ENCODE assay signal across 22 cellular contexts in genomic region chr9:93491593-93492232, GRCh38. TPM values are rescaled to one million over a fixed set of nuclear protein-coding genes. Genes with fewer than 3 reads are reported as not detected.
A peak's percentile ranks its signal among the peaks of the same experiment; 100 is the strongest.
DNase-seq lines count a peak whose midpoint lies in the region; ATAC-seq, FAIRE-seq and TF ChIP-seq lines count a peak whose summit lies in the region.
"Had no signal": no experiment of that assay in that cellular context is flagged by ENCODE, and none has a peak within 500 bp of the region (broad histone marks: within the 10 kb centered on the region; RNA-seq: fewer than 3 reads in every experiment).

No MANE protein-coding gene starts in this region.

- no peak overlapping the region for H4K91ac ChIP-seq in IMR-90 (ENCODE audit: insufficient read depth, low read depth, low read length)

- H3K27me3 ChIP-seq in IMR-90 (ENCODE audit: control insufficient read depth, insufficient read depth, low read length) (no peaks in the 10 kb centered on the region), psoas muscle (ENCODE audit: insufficient read depth in 3 of 3, low read length in 2 of 3) (no peaks in the 10 kb centered on the region)
- H3K27me3 ChIP-seq: BLaER1 treated with 17β-estradiol and CSF1 and Interleukin-3, amounts not matched to agents 10 nM and 100 nM; Peyer's patch; SJSA1 had no signal

- no peaks in the 10 kb centered on the region for H3K27me3 Mint-ChIP-seq in effector memory CD8-positive, alpha-beta T cell

- H3K23ac ChIP-seq in IMR-90 (ENCODE audit: low read depth, low read length): no peak overlapping the region

- H3K4me2 ChIP-seq in A549 (no peak overlapping the region), IMR-90 (ENCODE audit: low read depth, low read length) (no peak overlapping the region)
- H3K4me2 ChIP-seq: BLaER1 treated with 17β-estradiol and CSF1 and Interleukin-3, amounts not matched to agents 10 nM and 100 nM had no signal

- H3K4ac ChIP-seq in IMR-90 (ENCODE audit: low read depth, low read length): no peak overlapping the region

- BruUV-seq in IMR-90 (replicated peaks; lab: Mats Ljungman, UMichigan): no TSS peak

- H2BK120ac ChIP-seq in IMR-90 (ENCODE audit: low read depth, low read length): no peak overlapping the region

- dilution Hi-C loops in IMR-90 (cut with HindIII; ENCODE audit: low sequenced_read_pairs, unreplicated experiment): no loop called here

- no peak for FAIRE-seq in A549 (lab: Jason Lieb, UNC)
- FAIRE-seq: GM12891 had no signal

- no peak for TF ChIP-seq RAD21 in A549 (conservative IDR thresholded peaks at IDR 0.05 in 1 of 2, IDR thresholded peaks at IDR 0.05 in 1 of 2)
- no peak for TF ChIP-seq RAD21 in IMR-90 (IDR thresholded peaks at IDR 0.05; ENCODE audit: low read length)

- H3K18ac ChIP-seq in IMR-90 (ENCODE audit: low read depth, low read length): no peak overlapping the region

- peak overlapping the region; percentile 18 to 73 for H3K27ac Mint-ChIP-seq in effector memory CD8-positive, alpha-beta T cell
- H3K27ac Mint-ChIP-seq: CD8-positive, alpha-beta T cell had no signal

- H3K27ac ChIP-seq in A549 (no peak overlapping the region), IMR-90 (ENCODE audit: insufficient read depth, low read length) (no peak overlapping the region), psoas muscle (peak overlapping the region; percentile 63)
- H3K27ac ChIP-seq: BLaER1 treated with 17β-estradiol and CSF1 and Interleukin-3, amounts not matched to agents 10 nM and 100 nM; GM23248; Peyer's patch; SJSA1 had no signal

- H3K4me1 ChIP-seq in A549 (no peaks in the 10 kb centered on the region), IMR-90 (ENCODE audit: control insufficient read depth, insufficient read depth, low read length) (no peaks in the 10 kb centered on the region; the same call in 1 of the 2 replicates), psoas muscle (peaks cover 32% of the 10 kb centered on the region)
- H3K4me1 ChIP-seq: Peyer's patch, SJSA1 had no signal

- H3K9me3 ChIP-seq in A549 (no peaks in the 10 kb centered on the region), IMR-90 (ENCODE audit: control insufficient read depth, insufficient read depth, low read length) (no peaks in the 10 kb centered on the region), psoas muscle (no peaks in the 10 kb centered on the region)
- H3K9me3 ChIP-seq: Peyer's patch, SJSA1 had no signal

- H3K4me3 ChIP-seq in A549: no peak overlapping the region
- no peak overlapping the region for H3K4me3 ChIP-seq in IMR-90 (ENCODE audit: insufficient read depth, low read depth, low read length)
- H3K4me3 ChIP-seq in psoas muscle: no peak overlapping the region
- H3K4me3 ChIP-seq: BLaER1 treated with 17β-estradiol and CSF1 and Interleukin-3, amounts not matched to agents 10 nM and 100 nM; GM23248; Peyer's patch; SJSA1 had no signal

- no peak for TF ChIP-seq POLR2A in A549 (IDR thresholded peaks at IDR 0.05; ENCODE audit: low read length)
- no peak for TF ChIP-seq POLR2A in IMR-90 (IDR thresholded peaks at IDR 0.05; ENCODE audit: low read depth, low read length)

- H2BK5ac ChIP-seq in IMR-90 (ENCODE audit: low read depth, low read length, poor library complexity, severe bottlenecking): no peak overlapping the region

- in situ Hi-C loops in IMR-90 (cut with MboI; ENCODE audit: low sequenced_read_pairs): no loop called here

- H3K79me1 ChIP-seq in IMR-90 (ENCODE audit: low read depth in 1 of 2, low read length in 2 of 2): peaks cover 56 to 88% of the 10 kb centered on the region in 2 experiments

- peaks cover 31 to 43% of the 10 kb centered on the region in 2 donors for H3K4me1 Mint-ChIP-seq in effector memory CD8-positive, alpha-beta T cell (ENCODE audit: low read depth in 2 of 2)

- DNase-seq in A549 (ENCODE audit: low read depth in 1 of 2, low spot score in 1 of 2): no peak
- no peak for DNase-seq in IMR-90
- DNase-seq in effector memory CD8-positive, alpha-beta T cell: no peak
- DNase-seq in psoas muscle: no peak
- DNase-seq in SIG-M5 (lab: John Stamatoyannopoulos, UW): no peak
- DNase-seq in MV-4-11 (lab: John Stamatoyannopoulos, UW): no peak
- DNase-seq: CD8-positive, alpha-beta T cell; DND-41; GM23248; HCEC 1CT; KG1; NCI-H1105 treated with DMSO at 0.1 percent for 48 hours; NCI-H2029 treated with DMSO at 0.1 percent for 48 hours; NCI-H226; NCI-H510A treated with DMSO at 0.1 percent for 48 hours; NCI-H748 treated with DMSO at 0.1 percent for 48 hours; NK-92 treated with Interleukin-12 subunit alpha and Interleukin-12 subunit beta, amount 100 ng/mL, for 24 hours; Peyer's patch had no signal

- peaks cover 10% of the 10 kb centered on the region; the same call in 1 of the 2 replicates for H3K9me1 ChIP-seq in IMR-90 (ENCODE audit: insufficient read depth, low read length)

- TF ChIP-seq EP300 in A549 (IDR thresholded peaks at IDR 0.05): no peak

- H3K36me3 ChIP-seq in IMR-90 (ENCODE audit: control insufficient read depth, insufficient read depth, low read length) (peaks cover 24% of the 10 kb centered on the region), psoas muscle (ENCODE audit: insufficient read depth in 1 of 2, low read depth in 1 of 2) (peaks cover 0 to 15% of the 10 kb centered on the region in 2 donors)

- TF ChIP-seq CTCF in A549 (IDR thresholded peaks at IDR 0.05): no peak
- no peak for TF ChIP-seq CTCF in IMR-90 (conservative IDR thresholded peaks at IDR 0.05; ENCODE audit: low read depth, low read length)
- TF ChIP-seq CTCF in psoas muscle (IDR thresholded peaks at IDR 0.05): no peak

- H3K9ac ChIP-seq in IMR-90 (ENCODE audit: low read depth, low read length): no peak overlapping the region
- H3K9ac ChIP-seq: BLaER1 treated with 17β-estradiol and CSF1 and Interleukin-3, amounts not matched to agents 10 nM and 100 nM; GM23248 had no signal

- no peak overlapping the region for H4K8ac ChIP-seq in IMR-90 (ENCODE audit: low read depth in 2 of 2, low read length in 2 of 2)

- H2BK15ac ChIP-seq in IMR-90 (ENCODE audit: low read depth, low read length): no peak overlapping the region

- ATAC-seq in A549 (no peak), IMR-90 (ENCODE audit: low read depth) (no peak), psoas muscle (peak; percentile 76 to 92 (median 82)), GM18517 (IDR thresholded peaks at IDR 0.05; ENCODE audit: unreplicated experiment) (no peak)
- ATAC-seq in effector memory CD8-positive, alpha-beta T cell (replicated peaks): no peak
- ATAC-seq: CD8-positive, alpha-beta T cell had no signal

- H2AK9ac ChIP-seq in IMR-90 (replicated peaks; ENCODE audit: low read depth, low read length, poor library complexity): no peak overlapping the region

- H3K4me3 Mint-ChIP-seq in effector memory CD8-positive, alpha-beta T cell: no peak overlapping the region
- H3K4me3 Mint-ChIP-seq: CD8-positive, alpha-beta T cell had no signal

- H2AK5ac ChIP-seq in IMR-90 (ENCODE audit: low read depth, low read length): no peak overlapping the region

- no peaks in the 10 kb centered on the region for H3K9me3 Mint-ChIP-seq in effector memory CD8-positive, alpha-beta T cell
- H3K9me3 Mint-ChIP-seq: CD8-positive, alpha-beta T cell had no signal

- intact Hi-C loops in IMR-90 (cut with micrococcal nuclease) (no loop called here), psoas muscle (cut with DNase I) (no loop called here)

- H3K14ac ChIP-seq in IMR-90 (replicated peaks; ENCODE audit: low read depth, low read length): no peak overlapping the region

- 92% methylated on average over 3 of the region's 3 CpGs for WGBS in A549 (ENCODE audit: missing lambda C conversion rate)
- no CpG with 5 or more reads among the region's 3 CpGs for WGBS in IMR-90 (ENCODE audit: extremely low coverage in 2 of 2, insufficient read length in 1 of 2), 2 experiments
- 71 to 82% (median 75%) methylated on average over 3 of the region's 3 CpGs for WGBS in psoas muscle, 3 donors

- H2BK20ac ChIP-seq in IMR-90 (ENCODE audit: low read depth, low read length): no peak overlapping the region

- peaks cover 13% of the 10 kb centered on the region for H4K20me1 ChIP-seq in IMR-90 (ENCODE audit: insufficient read depth, low read length)

- H4K5ac ChIP-seq in IMR-90 (ENCODE audit: low read depth, low read length): no peak overlapping the region

- CTCF ChIA-PET in A549 (lab: Yijun Ruan, JAX) (no interaction called here), IMR-90 (lab: Yijun Ruan, JAX) (no interaction called here)

- H3K56ac ChIP-seq in IMR-90 (ENCODE audit: extremely low read depth, insufficient read depth, low read length): no peak overlapping the region

- no peak overlapping the region for H2AFZ ChIP-seq in IMR-90 (replicated peaks; ENCODE audit: low read length, poor library complexity)
- H2AFZ ChIP-seq: GM23248 had no signal

- H3K36me3 Mint-ChIP-seq in effector memory CD8-positive, alpha-beta T cell (ENCODE audit: insufficient read depth): peaks cover 18% of the 10 kb centered on the region

- POLR2A ChIA-PET in A549 (lab: Yijun Ruan, JAX) (no interaction called here), IMR-90 (lab: Charles Lee; ENCODE audit: unreplicated experiment) (no interaction called here)

TF ChIP-seq in A549, 52 proteins besides CTCF, POLR2A, EP300 and RAD21 (continues in another document):
- peak; percentile 5 to 21; a peak in 1 of 4 replicates for TF ChIP-seq CEBPB (IDR thresholded peaks at IDR 0.05)

TF ChIP-seq in IMR-90, 13 proteins besides CTCF, POLR2A, EP300 and RAD21 (continues in another document):
- peak; percentile 67 for TF ChIP-seq CEBPB (IDR thresholded peaks at IDR 0.05; ENCODE audit: low read depth, low read length)

RNA-seq across cellular contexts. Expression of gene FAM120AOS, which starts 38.3 kb away (rescaled TPM):
- polyA plus RNA-seq in A549 (2011; rRNA removed) (79.7 and 85.3 TPM in 2 replicates), A549 (2017; fragmentation: RNase III; extraction: RNeasy Plus Mini Kit Qiagen cat#74134 plus additional on column Dnase treatment) (37.1 to 40.7 TPM (median 38.7 TPM) in 3 replicates), IMR-90 (2012; rRNA removed) (21.7 and 22.7 TPM in 2 replicates), psoas muscle (10 to 100 TPM; 21.4 to 39.4 (median 25.4) TPM)
- 31.9 and 35.3 TPM in 2 replicates for polyA plus RNA-seq in A549 (2012; cell fraction: cytosol; rRNA removed)
- 13.8 and 16.0 TPM in 2 replicates for polyA plus RNA-seq in A549 (2012; cell fraction: nucleus; rRNA removed)
- 40.1 and 41.6 TPM in 2 replicates for polyA minus RNA-seq in A549 (2011; rRNA and poly(A)+ RNA removed)
- total RNA-seq in IMR-90 (2012; rRNA removed) (22.2 and 24.7 TPM in 2 replicates), psoas muscle (10 to 100 TPM; 26.8 to 35.1 (median 29.9) TPM)
- polyA plus RNA-seq in IMR-90 (2012; cell fraction: cytosol; rRNA removed): 14.2 TPM in 2 replicates
- 7.4 and 19.0 TPM in 2 replicates for polyA plus RNA-seq in IMR-90 (2012; cell fraction: nucleus; rRNA removed; ENCODE audit: low replicate concordance)

RNA-seq across cellular contexts. Expression of gene FAM120A, which starts 40.2 kb away (rescaled TPM):
- polyA plus RNA-seq in A549 (2011; rRNA removed) (105 and 111 TPM in 2 replicates), A549 (2017; fragmentation: RNase III; extraction: RNeasy Plus Mini Kit Qiagen cat#74134 plus additional on column Dnase treatment) (86.3 to 91.9 TPM (median 88.7 TPM) in 3 replicates), IMR-90 (2012; rRNA removed) (61.6 and 64.3 TPM in 2 replicates), psoas muscle (10 to 100 TPM; 37.9 to 70.1 (median 49.3) TPM)
- 70.9 and 86.8 TPM in 2 replicates for polyA plus RNA-seq in A549 (2012; cell fraction: cytosol; rRNA removed)
- 50.6 and 59.2 TPM in 2 replicates for polyA plus RNA-seq in A549 (2012; cell fraction: nucleus; rRNA removed)
- polyA minus RNA-seq in A549 (2011; rRNA and poly(A)+ RNA removed): 191 and 279 TPM in 2 replicates
- total RNA-seq in IMR-90 (2012; rRNA removed) (65.8 and 75.1 TPM in 2 replicates), psoas muscle (100 to 1,000 TPM in 3 of 4 donors, 10 to 100 TPM in 1; 67.1 to 126 (median 109) TPM)
- 47.8 and 63.9 TPM in 2 replicates for polyA plus RNA-seq in IMR-90 (2012; cell fraction: cytosol; rRNA removed)
- polyA plus RNA-seq in IMR-90 (2012; cell fraction: nucleus; rRNA removed; ENCODE audit: low replicate concordance): 54.1 and 63.8 TPM in 2 replicates

Comparison
In these comparisons a context has a peak if more than half of its experiments do, and no peak if none do; other contexts are left out.
1. ATAC-seq: peak in psoas muscle (4 of 4); none in A549 (0 of 2), IMR-90 (single experiment), effector memory CD8-positive, alpha-beta T cell (single experiment) and GM18517 (single experiment).